ENCODE assay signal across 1 cellular context in genomic region chr17:5873781-5874180, GRCh38.
TF ChIP-seq lines count a peak whose summit lies in the region.

No MANE protein-coding gene starts in this region.

TF ChIP-seq in endothelial cell of umbilical vein, 7 proteins besides CTCF, POLR2A, EP300 and RAD21:
- no peak for TF ChIP-seq MAX (IDR thresholded peaks at IDR 0.05; ENCODE audit: insufficient read depth, insufficient read length)
- no peak for TF ChIP-seq EZH2 (IDR thresholded peaks at IDR 0.05; ENCODE audit: borderline replicate concordance, low read depth, low read length, severe bottlenecking)
- no peak for TF ChIP-seq FOS (IDR thresholded peaks at IDR 0.05; ENCODE audit: borderline replicate concordance, insufficient read depth, low read length)
- no peak for TF ChIP-seq POLR2AphosphoS5 (IDR thresholded peaks at IDR 0.05; ENCODE audit: insufficient read depth, low read depth, low read length)
- TF ChIP-seq GATA2 (IDR thresholded peaks at IDR 0.05; ENCODE audit: insufficient read depth, insufficient read length, low read depth, low read length) = no peak
- TF ChIP-seq JUN (IDR thresholded peaks at IDR 0.05; ENCODE audit: borderline replicate concordance, insufficient read depth, insufficient read length, low read depth) = no peak
- TF ChIP-seq MYC (IDR thresholded peaks at IDR 0.05; ENCODE audit: low read depth, low read length) = no peak
TF ChIP-seq in endothelial cell of umbilical vein: peak in this region for 0.
